Comparison of ENCODE assay signal across 12 cellular contexts in genomic region chr10:15348579-15348978, GRCh38. TPM values are rescaled to one million over a fixed set of nuclear protein-coding genes. Genes with fewer than 3 reads are reported as not detected.
A peak's percentile ranks its signal among the peaks of the same experiment; 100 is the strongest.
DNase-seq lines count a peak whose midpoint lies in the region; ATAC-seq and TF ChIP-seq lines count a peak whose summit lies in the region.
"Had no signal": no experiment of that assay in that cellular context is flagged by ENCODE, and none has a peak within 500 bp of the region (broad histone marks: within the 10 kb centered on the region; RNA-seq: fewer than 3 reads in every experiment).

No MANE protein-coding gene starts in this region.

- H3K4me3 ChIP-seq in cardiac fibroblast (replicated peaks in 1 of 2; ENCODE audit: low read depth in 2 of 2, low read length in 2 of 2) (peak overlapping the region; percentile 21 to 41), right cardiac atrium (ENCODE audit: low read length) (peak overlapping the region; percentile 27), skeletal muscle cell (ENCODE audit: low read depth, low read length) (peak overlapping the region; percentile 29)

- intact Hi-C loops in right cardiac atrium (cut with DNase I): no loop called here

- H3K27me3 ChIP-seq in right cardiac atrium (ENCODE audit: control insufficient read depth, insufficient read depth): no peaks in the 10 kb centered on the region

- peak; percentile 27 for DNase-seq in COLO668 (lab: John Stamatoyannopoulos, UW; ENCODE audit: unreplicated experiment)
- DNase-seq in cardiac fibroblast (ENCODE audit: low read depth in 2 of 2): peak; percentile 42 to 73
- DNase-seq in right cardiac atrium: peak; percentile 57 to 79 (median 62)
- DNase-seq in skeletal muscle cell (ENCODE audit: low read depth): no peak
- DNase-seq in NCI-H345 (lab: John Stamatoyannopoulos, UW): no peak
- no peak for DNase-seq in A172 (ENCODE audit: low spot score)
- no peak for DNase-seq in NCI-H1092 treated with DMSO at 0.1 percent for 48 hours (lab: John Stamatoyannopoulos, UW)
- no peak for DNase-seq in EL
- DNase-seq: activated T-cell treated with anti-CD3 and anti-CD28 coated beads, Interleukin-2, amount 50 U/mL, for 1 hour; NK-92 treated with Interleukin-12 subunit alpha and Interleukin-12 subunit beta, amount 100 ng/mL, for 24 hours; stimulated activated CD4-positive, alpha-beta T cell treated with anti-CD3 and anti-CD28 coated beads, Interleukin-12 subunit alpha, Interleukin-12 subunit beta, amount 100 ng/mL, for 4 hours had no signal

- WGBS in right cardiac atrium: 38% methylated on average over 8 of the region's 8 CpGs

- peaks cover 4% of the 10 kb centered on the region for H3K4me1 ChIP-seq in right cardiac atrium (ENCODE audit: control insufficient read depth, insufficient read depth, low read length)

- no peak overlapping the region for H3K27ac ChIP-seq in right cardiac atrium (ENCODE audit: low read length)

- no peak for TF ChIP-seq CTCF in cardiac fibroblast (IDR thresholded peaks at IDR 0.05; ENCODE audit: low read depth, low read length)

- ATAC-seq in right cardiac atrium: peak; percentile 42 to 60
- ATAC-seq: stimulated activated memory B cell treated with anti-CD40 and anti-IgM and Interleukin-4, amounts not matched to agents 10 μg/mL and 1 μg/mL and 100 μg/mL, for 72 hours had no signal

- no peaks in the 10 kb centered on the region for H3K9me3 ChIP-seq in right cardiac atrium (ENCODE audit: control insufficient read depth, low read length)

RNA-seq across cellular contexts. Expression of gene FAM171A1, which starts 22.5 kb away (rescaled TPM):
- 10 to 100 TPM; 13.1 to 15.0 (median 13.8) TPM for total RNA-seq in right cardiac atrium
- polyA plus RNA-seq in right cardiac atrium: 9.3 TPM
- 37.8 and 44.1 TPM in 2 replicates for total RNA-seq in A172 (2014; rRNA removed; shearing (Covaris generic))

Comparison
In these comparisons a context has a peak if more than half of its experiments do, and no peak if none do; other contexts are left out.
1. DNase-seq: peak in COLO668 (single experiment), cardiac fibroblast (2 of 2) and right cardiac atrium (3 of 3); none in skeletal muscle cell (single experiment), NCI-H345 (single experiment), A172 (single experiment), NCI-H1092 treated with DMSO at 0.1 percent for 48 hours (single experiment) and EL (single experiment).
2. Peak in every context shown above with its lines, with median percentiles within 50 percentile points of each other: H3K4me3 ChIP-seq.